In the genomic region with DNA sequence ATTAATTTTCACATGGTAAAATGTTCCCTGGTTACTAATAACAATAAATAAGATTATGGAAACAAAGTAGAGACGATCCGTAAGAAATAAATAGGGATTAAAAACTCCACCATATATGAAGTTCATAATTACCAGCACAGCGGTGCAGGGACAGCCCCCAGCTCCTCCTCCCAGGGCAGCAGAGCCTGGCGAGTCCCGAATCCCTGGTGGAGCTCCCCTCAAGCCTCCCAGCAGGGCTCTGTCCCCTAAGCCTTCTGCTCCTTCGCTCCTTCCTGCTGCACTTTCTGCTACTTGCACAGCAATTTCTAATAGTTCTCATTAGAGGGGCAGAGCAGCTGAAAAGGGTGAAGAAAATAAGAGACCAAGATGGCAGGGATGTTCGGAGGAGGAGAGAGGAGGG, we compare ENCODE assay signal across 1 cellular context.
TF ChIP-seq lines count a peak whose summit lies in the region.

No MANE protein-coding gene starts in this region.

TF ChIP-seq in H1, 55 proteins besides CTCF, POLR2A, EP300 and RAD21:
- TF ChIP-seq KDM5A (IDR thresholded peaks at IDR 0.05; ENCODE audit: low read length): no peak
- TF ChIP-seq TAF7 (optimal IDR thresholded peaks at IDR 0.05; ENCODE audit: borderline replicate concordance, low read depth, low read length): no peak
- TF ChIP-seq GTF2F1 (IDR thresholded peaks at IDR 0.05; ENCODE audit: borderline replicate concordance, low read depth, low read length): no peak
- TF ChIP-seq HDAC2 (IDR thresholded peaks at IDR 0.05; ENCODE audit: borderline replicate concordance in 1 of 2, low read depth in 2 of 2, low read length in 2 of 2): no peak
- TF ChIP-seq, protein P1, sequence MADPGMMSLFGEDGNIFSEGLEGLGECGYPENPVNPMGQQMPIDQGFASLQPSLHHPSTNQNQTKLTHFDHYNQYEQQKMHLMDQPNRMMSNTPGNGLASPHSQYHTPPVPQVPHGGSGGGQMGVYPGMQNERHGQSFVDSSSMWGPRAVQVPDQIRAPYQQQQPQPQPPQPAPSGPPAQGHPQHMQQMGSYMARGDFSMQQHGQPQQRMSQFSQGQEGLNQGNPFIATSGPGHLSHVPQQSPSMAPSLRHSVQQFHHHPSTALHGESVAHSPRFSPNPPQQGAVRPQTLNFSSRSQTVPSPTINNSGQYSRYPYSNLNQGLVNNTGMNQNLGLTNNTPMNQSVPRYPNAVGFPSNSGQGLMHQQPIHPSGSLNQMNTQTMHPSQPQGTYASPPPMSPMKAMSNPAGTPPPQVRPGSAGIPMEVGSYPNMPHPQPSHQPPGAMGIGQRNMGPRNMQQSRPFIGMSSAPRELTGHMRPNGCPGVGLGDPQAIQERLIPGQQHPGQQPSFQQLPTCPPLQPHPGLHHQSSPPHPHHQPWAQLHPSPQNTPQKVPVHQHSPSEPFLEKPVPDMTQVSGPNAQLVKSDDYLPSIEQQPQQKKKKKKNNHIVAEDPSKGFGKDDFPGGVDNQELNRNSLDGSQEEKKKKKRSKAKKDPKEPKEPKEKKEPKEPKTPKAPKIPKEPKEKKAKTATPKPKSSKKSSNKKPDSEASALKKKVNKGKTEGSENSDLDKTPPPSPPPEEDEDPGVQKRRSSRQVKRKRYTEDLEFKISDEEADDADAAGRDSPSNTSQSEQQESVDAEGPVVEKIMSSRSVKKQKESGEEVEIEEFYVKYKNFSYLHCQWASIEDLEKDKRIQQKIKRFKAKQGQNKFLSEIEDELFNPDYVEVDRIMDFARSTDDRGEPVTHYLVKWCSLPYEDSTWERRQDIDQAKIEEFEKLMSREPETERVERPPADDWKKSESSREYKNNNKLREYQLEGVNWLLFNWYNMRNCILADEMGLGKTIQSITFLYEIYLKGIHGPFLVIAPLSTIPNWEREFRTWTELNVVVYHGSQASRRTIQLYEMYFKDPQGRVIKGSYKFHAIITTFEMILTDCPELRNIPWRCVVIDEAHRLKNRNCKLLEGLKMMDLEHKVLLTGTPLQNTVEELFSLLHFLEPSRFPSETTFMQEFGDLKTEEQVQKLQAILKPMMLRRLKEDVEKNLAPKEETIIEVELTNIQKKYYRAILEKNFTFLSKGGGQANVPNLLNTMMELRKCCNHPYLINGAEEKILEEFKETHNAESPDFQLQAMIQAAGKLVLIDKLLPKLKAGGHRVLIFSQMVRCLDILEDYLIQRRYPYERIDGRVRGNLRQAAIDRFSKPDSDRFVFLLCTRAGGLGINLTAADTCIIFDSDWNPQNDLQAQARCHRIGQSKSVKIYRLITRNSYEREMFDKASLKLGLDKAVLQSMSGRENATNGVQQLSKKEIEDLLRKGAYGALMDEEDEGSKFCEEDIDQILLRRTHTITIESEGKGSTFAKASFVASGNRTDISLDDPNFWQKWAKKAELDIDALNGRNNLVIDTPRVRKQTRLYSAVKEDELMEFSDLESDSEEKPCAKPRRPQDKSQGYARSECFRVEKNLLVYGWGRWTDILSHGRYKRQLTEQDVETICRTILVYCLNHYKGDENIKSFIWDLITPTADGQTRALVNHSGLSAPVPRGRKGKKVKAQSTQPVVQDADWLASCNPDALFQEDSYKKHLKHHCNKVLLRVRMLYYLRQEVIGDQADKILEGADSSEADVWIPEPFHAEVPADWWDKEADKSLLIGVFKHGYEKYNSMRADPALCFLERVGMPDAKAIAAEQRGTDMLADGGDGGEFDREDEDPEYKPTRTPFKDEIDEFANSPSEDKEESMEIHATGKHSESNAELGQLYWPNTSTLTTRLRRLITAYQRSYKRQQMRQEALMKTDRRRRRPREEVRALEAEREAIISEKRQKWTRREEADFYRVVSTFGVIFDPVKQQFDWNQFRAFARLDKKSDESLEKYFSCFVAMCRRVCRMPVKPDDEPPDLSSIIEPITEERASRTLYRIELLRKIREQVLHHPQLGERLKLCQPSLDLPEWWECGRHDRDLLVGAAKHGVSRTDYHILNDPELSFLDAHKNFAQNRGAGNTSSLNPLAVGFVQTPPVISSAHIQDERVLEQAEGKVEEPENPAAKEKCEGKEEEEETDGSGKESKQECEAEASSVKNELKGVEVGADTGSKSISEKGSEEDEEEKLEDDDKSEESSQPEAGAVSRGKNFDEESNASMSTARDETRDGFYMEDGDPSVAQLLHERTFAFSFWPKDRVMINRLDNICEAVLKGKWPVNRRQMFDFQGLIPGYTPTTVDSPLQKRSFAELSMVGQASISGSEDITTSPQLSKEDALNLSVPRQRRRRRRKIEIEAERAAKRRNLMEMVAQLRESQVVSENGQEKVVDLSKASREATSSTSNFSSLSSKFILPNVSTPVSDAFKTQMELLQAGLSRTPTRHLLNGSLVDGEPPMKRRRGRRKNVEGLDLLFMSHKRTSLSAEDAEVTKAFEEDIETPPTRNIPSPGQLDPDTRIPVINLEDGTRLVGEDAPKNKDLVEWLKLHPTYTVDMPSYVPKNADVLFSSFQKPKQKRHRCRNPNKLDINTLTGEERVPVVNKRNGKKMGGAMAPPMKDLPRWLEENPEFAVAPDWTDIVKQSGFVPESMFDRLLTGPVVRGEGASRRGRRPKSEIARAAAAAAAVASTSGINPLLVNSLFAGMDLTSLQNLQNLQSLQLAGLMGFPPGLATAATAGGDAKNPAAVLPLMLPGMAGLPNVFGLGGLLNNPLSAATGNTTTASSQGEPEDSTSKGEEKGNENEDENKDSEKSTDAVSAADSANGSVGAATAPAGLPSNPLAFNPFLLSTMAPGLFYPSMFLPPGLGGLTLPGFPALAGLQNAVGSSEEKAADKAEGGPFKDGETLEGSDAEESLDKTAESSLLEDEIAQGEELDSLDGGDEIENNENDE (IDR thresholded peaks at IDR 0.05; ENCODE audit: insufficient replicate concordance, low read length): no peak
- no peak for TF ChIP-seq KDM1A (IDR thresholded peaks at IDR 0.05; ENCODE audit: borderline replicate concordance, low read length)
- no peak for TF ChIP-seq MAFK (IDR thresholded peaks at IDR 0.05; ENCODE audit: low read depth, low read length)
- no peak for TF ChIP-seq TBP (IDR thresholded peaks at IDR 0.05; ENCODE audit: low read depth, low read length)
- no peak for TF ChIP-seq SUZ12 (IDR thresholded peaks at IDR 0.05; ENCODE audit: low read length)
- TF ChIP-seq EZH2 (IDR thresholded peaks at IDR 0.05; ENCODE audit: low read depth, low read length, severe bottlenecking): no peak
- no peak for TF ChIP-seq ZNF274 (IDR thresholded peaks at IDR 0.05; ENCODE audit: borderline replicate concordance, extremely low read depth, low read length)
